Comparison of ENCODE assay signal across 1 cellular context in genomic region chr15:67164401-67164791, GRCh38.
TF ChIP-seq lines count a peak whose summit lies in the region.

No MANE protein-coding gene starts in this region.

TF ChIP-seq in H1, 55 proteins besides CTCF, POLR2A, EP300 and RAD21 (continued from another document):
- TF ChIP-seq CBX8 (IDR thresholded peaks at IDR 0.05; ENCODE audit: borderline replicate concordance, low read depth, low read length) (no peak), TBP (IDR thresholded peaks at IDR 0.05; ENCODE audit: low read depth, low read length) (no peak), CTBP2 (IDR thresholded peaks at IDR 0.05; ENCODE audit: borderline replicate concordance, insufficient read depth, insufficient read length, low read length) (no peak), CEBPB (IDR thresholded peaks at IDR 0.05; ENCODE audit: low read depth, low read length) (no peak), MAFK (IDR thresholded peaks at IDR 0.05; ENCODE audit: low read depth, low read length) (no peak), POU5F1 (IDR thresholded peaks at IDR 0.05; ENCODE audit: low read depth, low read length) (no peak)
